20 cellular contexts compared by ENCODE assay signal in genomic region chr18:4236940-4237686, GRCh38.
"Had no signal": no experiment of that assay in that cellular context is flagged by ENCODE, and none has a peak within 500 bp of the region (broad histone marks: within the 10 kb centered on the region; RNA-seq: fewer than 3 reads in every experiment).

No MANE protein-coding gene starts in this region.

- H3K27ac ChIP-seq: body of pancreas, left lung, spleen, tibial nerve, uterus had no signal

- DNase-seq: activated CD4-positive, alpha-beta T cell treated with anti-CD3 and anti-CD28 coated beads, Interleukin-2, amount 10 ng/mL, durations not matched to agents 24 days and 14 days; activated CD8-positive, alpha-beta T cell treated with anti-CD3 and anti-CD28 coated beads for 36 hours; activated naive CD4-positive, alpha-beta T cell; activated naive CD8-positive, alpha-beta T cell treated with anti-CD3 and anti-CD28 coated beads, Interleukin-2, amount 10 ng/mL, durations not matched to agents 7 days and 5 days; activated T-cell treated with anti-CD3 and anti-CD28 coated beads, Interleukin-2, amount 50 U/mL, for 1 hour; amygdala; body of pancreas; central memory CD4-positive, alpha-beta T cell; erythroblast; left lung; mammary epithelial cell; nephron progenitor cell; retina; spleen; stimulated activated naive CD4-positive, alpha-beta T cell treated with Interleukin-2 at 50 U/mL for 16 hours; substantia nigra; T1000; uterus had no signal

- H3K27me3 ChIP-seq: body of pancreas, left lung, spleen, tibial nerve, uterus had no signal

- ATAC-seq: activated CD8-positive, alpha-beta T cell treated with anti-CD3 and anti-CD28 coated beads for 36 hours; activated T-helper 17 cell treated with anti-CD3 and anti-CD28 coated beads, Interleukin-2, amount 50 U/mL, for 72 hours; body of pancreas; left lung had no signal

- H3K4me1 ChIP-seq: body of pancreas, left lung, spleen, tibial nerve, uterus had no signal

- H3K9me3 ChIP-seq: body of pancreas, left lung, spleen, tibial nerve, uterus had no signal

- H3K36me3 ChIP-seq: left lung, spleen, tibial nerve, uterus had no signal

- H3K4me3 ChIP-seq: body of pancreas, left lung, spleen, tibial nerve, uterus had no signal
